1 cellular context compared by ENCODE assay signal in the genomic region with DNA sequence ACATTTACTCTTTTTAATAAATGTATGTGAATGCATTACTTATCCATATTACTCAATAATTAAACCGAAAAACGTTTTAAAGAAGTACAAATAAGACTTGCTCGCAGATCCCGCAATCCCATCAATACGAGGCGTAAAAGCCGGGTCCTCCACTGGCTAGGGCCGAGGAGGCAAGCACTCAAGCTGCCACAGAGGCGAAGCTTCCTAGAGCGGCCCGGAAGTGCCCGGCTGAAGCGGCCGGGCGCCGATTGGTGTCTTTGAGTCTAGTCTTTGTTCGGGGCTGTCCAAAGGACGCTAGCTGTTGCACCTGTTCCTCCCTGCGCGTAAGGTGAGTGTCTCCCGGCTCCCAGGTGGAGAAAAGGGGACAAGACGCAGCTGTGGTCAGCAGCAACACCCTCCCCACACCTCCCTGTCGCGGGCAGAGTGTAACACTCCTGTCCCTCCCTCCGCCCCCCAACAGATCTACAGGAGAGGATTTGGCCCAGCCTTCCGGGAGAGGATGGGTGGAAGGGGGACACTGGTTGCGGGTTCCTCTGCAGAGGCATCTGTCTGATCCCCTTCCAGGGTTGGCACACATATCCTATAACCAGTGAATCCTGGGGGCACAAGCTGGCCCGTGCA.
TF ChIP-seq lines count a peak whose summit lies in the region.

A gene (plus strand): TSS at position 260 of the 621 bp plus-strand sequence. CDS start 835 bp downstream, outside the sequence.

TF ChIP-seq in H1, 55 proteins besides CTCF, POLR2A, EP300 and RAD21:
- TF ChIP-seq SP2 (IDR thresholded peaks at IDR 0.05; ENCODE audit: low read length) (peak; percentile 93), ASH2L (IDR thresholded peaks at IDR 0.05; ENCODE audit: low read length) (peak; percentile 80), HDAC2 (IDR thresholded peaks at IDR 0.05; ENCODE audit: borderline replicate concordance in 1 of 2, low read depth in 2 of 2, low read length in 2 of 2) (peak in 1 of 2 experiments; percentile 67; a peak in 1 of 4 replicates), KDM4A (IDR thresholded peaks at IDR 0.05; ENCODE audit: low read depth, low read length, severe bottlenecking) (peak; percentile 57), SP1 (IDR thresholded peaks at IDR 0.05; ENCODE audit: low read depth, low read length) (no peak), TAF1 (IDR thresholded peaks at IDR 0.05; ENCODE audit: low read depth, low read length) (peak; percentile 92), KDM5A (IDR thresholded peaks at IDR 0.05; ENCODE audit: low read length) (no peak; the same call in 1 of the 2 replicates), TAF7 (optimal IDR thresholded peaks at IDR 0.05; ENCODE audit: borderline replicate concordance, low read depth, low read length) (peak; percentile 48), SIN3A (conservative IDR thresholded peaks at IDR 0.05 in 1 of 2, IDR thresholded peaks at IDR 0.05 in 1 of 2; ENCODE audit: low read depth in 1 of 2, low read length in 2 of 2) (peak; percentile 78 to 89; a peak in 2 of 4 replicates), CBX5 (IDR thresholded peaks at IDR 0.05; ENCODE audit: low read depth, low read length) (no peak), SIX5 (IDR thresholded peaks at IDR 0.05; ENCODE audit: low read depth, low read length) (no peak), RNF2 (IDR thresholded peaks at IDR 0.05; ENCODE audit: borderline replicate concordance, low read depth, low read length, missing control alignments, poor library complexity, severe bottlenecking) (no peak), JUN (IDR thresholded peaks at IDR 0.05; ENCODE audit: low read depth, low read length) (no peak), CREB1 (IDR thresholded peaks at IDR 0.05) (no peak), GABPA (IDR thresholded peaks at IDR 0.05; ENCODE audit: borderline replicate concordance, insufficient read depth, low read length) (peak; percentile 87; the same call in 1 of the 2 replicates), GTF2F1 (IDR thresholded peaks at IDR 0.05; ENCODE audit: borderline replicate concordance, low read depth, low read length) (no peak), POU5F1 (IDR thresholded peaks at IDR 0.05; ENCODE audit: low read depth, low read length) (no peak), TBP (IDR thresholded peaks at IDR 0.05; ENCODE audit: low read depth, low read length) (peak; percentile 81), BCL11A (IDR thresholded peaks at IDR 0.05; ENCODE audit: low read depth in 2 of 2, low read length in 2 of 2) (no peak), SAP30 (IDR thresholded peaks at IDR 0.05; ENCODE audit: insufficient read depth, insufficient replicate concordance, low read length) (peak; percentile 56), CHD2 (IDR thresholded peaks at IDR 0.05; ENCODE audit: low read length) (no peak), NANOG (IDR thresholded peaks at IDR 0.05; ENCODE audit: insufficient read depth, low read depth, low read length, poor library complexity, severe bottlenecking) (peak; percentile 35), RBBP5 (IDR thresholded peaks at IDR 0.05; ENCODE audit: borderline replicate concordance, low read depth, low read length) (peak; percentile 78; the same call in 1 of the 2 replicates), TEAD4 (IDR thresholded peaks at IDR 0.05; ENCODE audit: low read depth, low read length) (no peak), SIRT6 (IDR thresholded peaks at IDR 0.05; ENCODE audit: low read length) (no peak), SP4 (IDR thresholded peaks at IDR 0.05; ENCODE audit: low read length) (no peak), POLR2AphosphoS5 (IDR thresholded peaks at IDR 0.05; ENCODE audit: low read depth, low read length) (0 out of 2 replicates have a peak, but pooled peaks have one; percentile 45), TCF12 (IDR thresholded peaks at IDR 0.05; ENCODE audit: low read depth, low read length) (0 out of 2 replicates have a peak, but pooled peaks have one; percentile 9), YY1 (IDR thresholded peaks at IDR 0.05; ENCODE audit: low read depth, low read length) (no peak), PHF8 (conservative IDR thresholded peaks at IDR 0.05; ENCODE audit: low read depth, low read length) (peak; percentile 75)
- TF ChIP-seq, protein P1, sequence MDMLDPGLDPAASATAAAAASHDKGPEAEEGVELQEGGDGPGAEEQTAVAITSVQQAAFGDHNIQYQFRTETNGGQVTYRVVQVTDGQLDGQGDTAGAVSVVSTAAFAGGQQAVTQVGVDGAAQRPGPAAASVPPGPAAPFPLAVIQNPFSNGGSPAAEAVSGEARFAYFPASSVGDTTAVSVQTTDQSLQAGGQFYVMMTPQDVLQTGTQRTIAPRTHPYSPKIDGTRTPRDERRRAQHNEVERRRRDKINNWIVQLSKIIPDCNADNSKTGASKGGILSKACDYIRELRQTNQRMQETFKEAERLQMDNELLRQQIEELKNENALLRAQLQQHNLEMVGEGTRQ (IDR thresholded peaks at IDR 0.05; ENCODE audit: low read length): no peak
- TF ChIP-seq, protein P2, sequence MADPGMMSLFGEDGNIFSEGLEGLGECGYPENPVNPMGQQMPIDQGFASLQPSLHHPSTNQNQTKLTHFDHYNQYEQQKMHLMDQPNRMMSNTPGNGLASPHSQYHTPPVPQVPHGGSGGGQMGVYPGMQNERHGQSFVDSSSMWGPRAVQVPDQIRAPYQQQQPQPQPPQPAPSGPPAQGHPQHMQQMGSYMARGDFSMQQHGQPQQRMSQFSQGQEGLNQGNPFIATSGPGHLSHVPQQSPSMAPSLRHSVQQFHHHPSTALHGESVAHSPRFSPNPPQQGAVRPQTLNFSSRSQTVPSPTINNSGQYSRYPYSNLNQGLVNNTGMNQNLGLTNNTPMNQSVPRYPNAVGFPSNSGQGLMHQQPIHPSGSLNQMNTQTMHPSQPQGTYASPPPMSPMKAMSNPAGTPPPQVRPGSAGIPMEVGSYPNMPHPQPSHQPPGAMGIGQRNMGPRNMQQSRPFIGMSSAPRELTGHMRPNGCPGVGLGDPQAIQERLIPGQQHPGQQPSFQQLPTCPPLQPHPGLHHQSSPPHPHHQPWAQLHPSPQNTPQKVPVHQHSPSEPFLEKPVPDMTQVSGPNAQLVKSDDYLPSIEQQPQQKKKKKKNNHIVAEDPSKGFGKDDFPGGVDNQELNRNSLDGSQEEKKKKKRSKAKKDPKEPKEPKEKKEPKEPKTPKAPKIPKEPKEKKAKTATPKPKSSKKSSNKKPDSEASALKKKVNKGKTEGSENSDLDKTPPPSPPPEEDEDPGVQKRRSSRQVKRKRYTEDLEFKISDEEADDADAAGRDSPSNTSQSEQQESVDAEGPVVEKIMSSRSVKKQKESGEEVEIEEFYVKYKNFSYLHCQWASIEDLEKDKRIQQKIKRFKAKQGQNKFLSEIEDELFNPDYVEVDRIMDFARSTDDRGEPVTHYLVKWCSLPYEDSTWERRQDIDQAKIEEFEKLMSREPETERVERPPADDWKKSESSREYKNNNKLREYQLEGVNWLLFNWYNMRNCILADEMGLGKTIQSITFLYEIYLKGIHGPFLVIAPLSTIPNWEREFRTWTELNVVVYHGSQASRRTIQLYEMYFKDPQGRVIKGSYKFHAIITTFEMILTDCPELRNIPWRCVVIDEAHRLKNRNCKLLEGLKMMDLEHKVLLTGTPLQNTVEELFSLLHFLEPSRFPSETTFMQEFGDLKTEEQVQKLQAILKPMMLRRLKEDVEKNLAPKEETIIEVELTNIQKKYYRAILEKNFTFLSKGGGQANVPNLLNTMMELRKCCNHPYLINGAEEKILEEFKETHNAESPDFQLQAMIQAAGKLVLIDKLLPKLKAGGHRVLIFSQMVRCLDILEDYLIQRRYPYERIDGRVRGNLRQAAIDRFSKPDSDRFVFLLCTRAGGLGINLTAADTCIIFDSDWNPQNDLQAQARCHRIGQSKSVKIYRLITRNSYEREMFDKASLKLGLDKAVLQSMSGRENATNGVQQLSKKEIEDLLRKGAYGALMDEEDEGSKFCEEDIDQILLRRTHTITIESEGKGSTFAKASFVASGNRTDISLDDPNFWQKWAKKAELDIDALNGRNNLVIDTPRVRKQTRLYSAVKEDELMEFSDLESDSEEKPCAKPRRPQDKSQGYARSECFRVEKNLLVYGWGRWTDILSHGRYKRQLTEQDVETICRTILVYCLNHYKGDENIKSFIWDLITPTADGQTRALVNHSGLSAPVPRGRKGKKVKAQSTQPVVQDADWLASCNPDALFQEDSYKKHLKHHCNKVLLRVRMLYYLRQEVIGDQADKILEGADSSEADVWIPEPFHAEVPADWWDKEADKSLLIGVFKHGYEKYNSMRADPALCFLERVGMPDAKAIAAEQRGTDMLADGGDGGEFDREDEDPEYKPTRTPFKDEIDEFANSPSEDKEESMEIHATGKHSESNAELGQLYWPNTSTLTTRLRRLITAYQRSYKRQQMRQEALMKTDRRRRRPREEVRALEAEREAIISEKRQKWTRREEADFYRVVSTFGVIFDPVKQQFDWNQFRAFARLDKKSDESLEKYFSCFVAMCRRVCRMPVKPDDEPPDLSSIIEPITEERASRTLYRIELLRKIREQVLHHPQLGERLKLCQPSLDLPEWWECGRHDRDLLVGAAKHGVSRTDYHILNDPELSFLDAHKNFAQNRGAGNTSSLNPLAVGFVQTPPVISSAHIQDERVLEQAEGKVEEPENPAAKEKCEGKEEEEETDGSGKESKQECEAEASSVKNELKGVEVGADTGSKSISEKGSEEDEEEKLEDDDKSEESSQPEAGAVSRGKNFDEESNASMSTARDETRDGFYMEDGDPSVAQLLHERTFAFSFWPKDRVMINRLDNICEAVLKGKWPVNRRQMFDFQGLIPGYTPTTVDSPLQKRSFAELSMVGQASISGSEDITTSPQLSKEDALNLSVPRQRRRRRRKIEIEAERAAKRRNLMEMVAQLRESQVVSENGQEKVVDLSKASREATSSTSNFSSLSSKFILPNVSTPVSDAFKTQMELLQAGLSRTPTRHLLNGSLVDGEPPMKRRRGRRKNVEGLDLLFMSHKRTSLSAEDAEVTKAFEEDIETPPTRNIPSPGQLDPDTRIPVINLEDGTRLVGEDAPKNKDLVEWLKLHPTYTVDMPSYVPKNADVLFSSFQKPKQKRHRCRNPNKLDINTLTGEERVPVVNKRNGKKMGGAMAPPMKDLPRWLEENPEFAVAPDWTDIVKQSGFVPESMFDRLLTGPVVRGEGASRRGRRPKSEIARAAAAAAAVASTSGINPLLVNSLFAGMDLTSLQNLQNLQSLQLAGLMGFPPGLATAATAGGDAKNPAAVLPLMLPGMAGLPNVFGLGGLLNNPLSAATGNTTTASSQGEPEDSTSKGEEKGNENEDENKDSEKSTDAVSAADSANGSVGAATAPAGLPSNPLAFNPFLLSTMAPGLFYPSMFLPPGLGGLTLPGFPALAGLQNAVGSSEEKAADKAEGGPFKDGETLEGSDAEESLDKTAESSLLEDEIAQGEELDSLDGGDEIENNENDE (IDR thresholded peaks at IDR 0.05; ENCODE audit: insufficient replicate concordance, low read length): no peak
- TF ChIP-seq, protein P3, sequence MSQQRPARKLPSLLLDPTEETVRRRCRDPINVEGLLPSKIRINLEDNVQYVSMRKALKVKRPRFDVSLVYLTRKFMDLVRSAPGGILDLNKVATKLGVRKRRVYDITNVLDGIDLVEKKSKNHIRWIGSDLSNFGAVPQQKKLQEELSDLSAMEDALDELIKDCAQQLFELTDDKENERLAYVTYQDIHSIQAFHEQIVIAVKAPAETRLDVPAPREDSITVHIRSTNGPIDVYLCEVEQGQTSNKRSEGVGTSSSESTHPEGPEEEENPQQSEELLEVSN (IDR thresholded peaks at IDR 0.05): no peak
